Comparison of ENCODE assay signal across 14 cellular contexts in the genomic region with DNA sequence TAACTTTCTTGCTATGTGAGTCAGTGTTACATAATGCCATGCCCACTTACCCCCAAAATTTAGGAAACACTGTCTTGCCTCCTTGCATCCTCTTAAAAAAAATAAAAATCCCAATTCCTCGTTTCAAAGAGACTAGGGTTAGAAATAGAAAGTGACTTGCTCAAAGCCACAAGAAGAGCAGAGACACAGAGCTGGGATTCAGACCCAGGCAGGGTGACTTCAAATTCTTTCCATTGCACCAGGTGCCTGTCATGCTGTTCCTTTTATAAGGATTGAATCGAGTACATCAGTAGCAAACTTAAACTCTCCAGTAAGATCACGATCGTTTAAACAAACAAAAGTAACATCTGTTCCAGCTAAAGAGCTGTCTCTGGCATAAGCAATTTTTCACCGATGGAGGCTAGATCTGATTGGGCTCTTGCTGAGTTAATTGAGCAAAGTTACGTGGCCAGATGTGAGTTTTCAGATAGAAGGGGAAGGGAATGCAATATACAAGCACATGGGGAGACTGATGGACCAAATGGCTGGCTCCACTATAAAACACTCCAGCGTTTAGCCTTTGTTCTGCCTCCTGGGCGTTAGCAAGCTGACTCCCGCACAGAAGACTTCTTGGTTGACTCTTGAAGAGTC.
DNase-seq lines count a peak whose midpoint lies in the region; ATAC-seq, FAIRE-seq and TF ChIP-seq lines count a peak whose summit lies in the region.
"Had no signal": no experiment of that assay in that cellular context is flagged by ENCODE, and none has a peak within 500 bp of the region (broad histone marks: within the 10 kb centered on the region; RNA-seq: fewer than 3 reads in every experiment).

No MANE protein-coding gene starts in this region.

- no peak overlapping the region for H2BK5ac ChIP-seq in neuronal stem cell (ENCODE audit: low read length)

- H2BK15ac ChIP-seq in neuronal stem cell (ENCODE audit: low read length): no peak overlapping the region

- H2AK5ac ChIP-seq in neuronal stem cell (ENCODE audit: low read depth, low read length): no peak overlapping the region

- no peaks in the 10 kb centered on the region for H4K20me1 ChIP-seq in DND-41 (ENCODE audit: insufficient read depth, low read length)

- H3K27ac ChIP-seq in DND-41 (ENCODE audit: low read length) (no peak overlapping the region), neuronal stem cell (replicated peaks; ENCODE audit: low read length) (peak overlapping the region; percentile 44), pancreas (no peak overlapping the region)

- no CpG with 5 or more reads among the region's 9 CpGs for WGBS in neuronal stem cell (ENCODE audit: extremely low coverage in 2 of 2, insufficient read length in 2 of 2, insufficient replicate concordance in 1 of 2), 2 donors
- 26 to 27% methylated on average over 9 of the region's 9 CpGs for WGBS in pancreas, 2 donors

- no peak for FAIRE-seq in pancreas (lab: Jason Lieb, UNC)
- FAIRE-seq: HTR-8/SVneo had no signal

- in situ Hi-C loops in astrocyte of the spinal cord (cut with HindIII; ENCODE audit: low sequenced_read_pairs): no loop called here

- H2BK12ac ChIP-seq in neuronal stem cell (ENCODE audit: low read length): no peak overlapping the region

- no peaks in the 10 kb centered on the region for H3K79me1 ChIP-seq in neuronal stem cell (ENCODE audit: low read depth, low read length)

- no peaks in the 10 kb centered on the region for H3K79me2 ChIP-seq in DND-41 (ENCODE audit: insufficient read depth, low read length)

- no peak overlapping the region for H3K4me2 ChIP-seq in DND-41 (ENCODE audit: insufficient read depth, low read length)
- no peak overlapping the region for H3K4me2 ChIP-seq in neuronal stem cell (ENCODE audit: insufficient read depth, low read length, poor library complexity, severe bottlenecking)

- no peak overlapping the region for H4K91ac ChIP-seq in neuronal stem cell (ENCODE audit: low read depth, low read length, poor library complexity)

- TF ChIP-seq CTCF in DND-41 (IDR thresholded peaks at IDR 0.05; ENCODE audit: borderline replicate concordance, extremely low read depth, low read length, poor library complexity, severe bottlenecking): no peak
- no peak for TF ChIP-seq CTCF in astrocyte of the spinal cord (IDR thresholded peaks at IDR 0.05; ENCODE audit: low read depth, low read length)
- TF ChIP-seq CTCF in pancreas (IDR thresholded peaks at IDR 0.05): no peak

- no peak overlapping the region for H3K14ac ChIP-seq in neuronal stem cell (ENCODE audit: low read length)

- no peaks in the 10 kb centered on the region for H3K36me3 ChIP-seq in DND-41 (ENCODE audit: insufficient read depth, low read length)
- no peaks in the 10 kb centered on the region for H3K36me3 ChIP-seq in neuronal stem cell (replicated peaks in 1 of 2; ENCODE audit: control insufficient read depth in 2 of 2, insufficient read depth in 2 of 2, low read length in 2 of 2)
- no peaks in the 10 kb centered on the region for H3K36me3 ChIP-seq in pancreas

- intact Hi-C loops in pancreas (cut with DNase I): no loop called here

- H3K23ac ChIP-seq in neuronal stem cell (ENCODE audit: low read depth, low read length, poor library complexity): no peak overlapping the region

- no peak overlapping the region for H3K4ac ChIP-seq in neuronal stem cell (ENCODE audit: low read length)

- no peaks in the 10 kb centered on the region for H3K27me3 ChIP-seq in DND-41 (ENCODE audit: insufficient read depth, low read length, poor library complexity)
- no peaks in the 10 kb centered on the region for H3K27me3 ChIP-seq in neuronal stem cell (ENCODE audit: control insufficient read depth in 3 of 3, insufficient read depth in 3 of 3, low read depth in 1 of 3, low read length in 3 of 3)
- H3K27me3 ChIP-seq in pancreas: no peaks in the 10 kb centered on the region

- H2AFZ ChIP-seq in DND-41 (ENCODE audit: low read depth, low read length) (no peak overlapping the region), neuronal stem cell (ENCODE audit: low read length) (peak overlapping the region; percentile 63)

- H3K4me3 ChIP-seq in DND-41 (ENCODE audit: low read depth in 1 of 2, low read length in 2 of 2) (no peak overlapping the region), astrocyte of the spinal cord (ENCODE audit: low read depth, low read length) (no peak overlapping the region), neuronal stem cell (ENCODE audit: low read length in 2 of 2) (no peak overlapping the region), pancreas (no peak overlapping the region)
- H3K4me3 ChIP-seq: mucosa of descending colon had no signal

- H3K4me1 ChIP-seq in DND-41 (ENCODE audit: insufficient read depth, low read length): no peaks in the 10 kb centered on the region
- H3K4me1 ChIP-seq in neuronal stem cell (ENCODE audit: control insufficient read depth in 2 of 2, insufficient read depth in 1 of 2, low read depth in 1 of 2, low read length in 2 of 2): peaks cover 3 to 5% of the 10 kb centered on the region in 2 donors
- no peaks in the 10 kb centered on the region for H3K4me1 ChIP-seq in pancreas

- DNase-seq in DND-41 (no peak), NCI-H1417 (lab: John Stamatoyannopoulos, UW) (peak in 2 of 3 experiments; percentile 29 to 77), astrocyte of the spinal cord (ENCODE audit: low read depth, low spot score) (peak; percentile 13), neuronal stem cell (ENCODE audit: low spot score) (peak; percentile 23), pancreas (no peak)
- DNase-seq: activated CD8-positive, alpha-beta T cell treated with anti-CD3 and anti-CD28 coated beads for 36 hours; activated naive CD4-positive, alpha-beta T cell treated with Interleukin-2 at 50 U/mL for 16 hours; mucosa of descending colon; NCI-H1105; OCI-M1 had no signal

- no peak overlapping the region for H2BK120ac ChIP-seq in neuronal stem cell (ENCODE audit: low read depth, low read length)

- ATAC-seq in DND-41 (ENCODE audit: insufficient read depth, low read depth) (peak; percentile 42; the same call in 1 of the 3 replicates), GM19023 (IDR thresholded peaks at IDR 0.05; ENCODE audit: unreplicated experiment) (no peak), HG03520 (IDR thresholded peaks at IDR 0.05; ENCODE audit: unreplicated experiment) (no peak), pancreas (no peak)
- ATAC-seq: activated CD8-positive, alpha-beta T cell treated with anti-CD3 and anti-CD28 coated beads for 36 hours; HCT116; mucosa of descending colon had no signal

- H3K9ac ChIP-seq in DND-41 (ENCODE audit: low read depth, low read length) (no peak overlapping the region), neuronal stem cell (ENCODE audit: low read depth, low read length, poor library complexity) (no peak overlapping the region)

- no peak overlapping the region for H4K8ac ChIP-seq in neuronal stem cell (ENCODE audit: low read depth, low read length)

- H3K9me3 ChIP-seq in DND-41 (ENCODE audit: insufficient read depth, low read length, severe bottlenecking) (no peaks in the 10 kb centered on the region), neuronal stem cell (replicated peaks in 1 of 2; ENCODE audit: control insufficient read depth in 2 of 2, insufficient read depth in 1 of 2, low read depth in 1 of 2, low read length in 2 of 2) (no peaks in the 10 kb centered on the region), pancreas (no peaks in the 10 kb centered on the region)
- H3K9me3 ChIP-seq: mucosa of descending colon had no signal

- no peak overlapping the region for H3K18ac ChIP-seq in neuronal stem cell (ENCODE audit: low read length)

Comparison
In these comparisons a context has a peak if more than half of its experiments do, and no peak if none do; other contexts are left out.
1. DNase-seq: peak in NCI-H1417 (2 of 3), astrocyte of the spinal cord (single experiment) and neuronal stem cell (single experiment); none in DND-41 (single experiment) and pancreas (0 of 6).